ENCODE assay signal across 1 cellular context in genomic region chr3:144028798-144029411, GRCh38.
A peak's percentile ranks its signal among the peaks of the same experiment; 100 is the strongest.
TF ChIP-seq lines count a peak whose summit lies in the region.

No MANE protein-coding gene starts in this region.

TF ChIP-seq in GM12878, 131 proteins besides CTCF, POLR2A, EP300 and RAD21 (continued from another document):
- TF ChIP-seq E4F1 (IDR thresholded peaks at IDR 0.05; ENCODE audit: borderline replicate concordance, partially characterized antibody) (no peak), PML (IDR thresholded peaks at IDR 0.05; ENCODE audit: low read length) (peak; percentile 79; the same call in 1 of the 2 replicates), GATAD2B (conservative IDR thresholded peaks at IDR 0.05; ENCODE audit: low read depth) (0 out of 2 replicates have a peak, but pooled peaks have one; percentile 49), ZBED1 (IDR thresholded peaks at IDR 0.05; ENCODE audit: borderline replicate concordance) (peak; percentile 91), NRF1 (conservative IDR thresholded peaks at IDR 0.05; ENCODE audit: low read depth, low read length) (no peak), ZNF207 (IDR thresholded peaks at IDR 0.05; ENCODE audit: borderline replicate concordance) (no peak), SP1 (IDR thresholded peaks at IDR 0.05; ENCODE audit: low read depth, low read length) (peak; percentile 67), ELK1 (IDR thresholded peaks at IDR 0.05; ENCODE audit: low read depth, low read length) (no peak), ZBTB33 (IDR thresholded peaks at IDR 0.05) (no peak), DPF2 (IDR thresholded peaks at IDR 0.05) (peak; percentile 98), BACH1 (IDR thresholded peaks at IDR 0.05; ENCODE audit: borderline replicate concordance) (peak; percentile 85; the same call in 1 of the 2 replicates), ESRRA (IDR thresholded peaks at IDR 0.05; ENCODE audit: low read length) (no peak), IKZF1 (conservative IDR thresholded peaks at IDR 0.05) (peak; percentile 95), KDM1A (IDR thresholded peaks at IDR 0.05; ENCODE audit: borderline replicate concordance) (no peak), POU2F2 (IDR thresholded peaks at IDR 0.05; ENCODE audit: borderline replicate concordance, low read depth, low read length) (peak; percentile 57; the same call in 2 of the 3 replicates), SUZ12 (IDR thresholded peaks at IDR 0.05; ENCODE audit: unreplicated experiment) (no peak), RBBP5 (conservative IDR thresholded peaks at IDR 0.05) (no peak), MXI1 (IDR thresholded peaks at IDR 0.05; ENCODE audit: low read depth, low read length) (no peak), PAX8 (IDR thresholded peaks at IDR 0.05) (no peak), ZNF24 (IDR thresholded peaks at IDR 0.05) (peak; percentile 85), CREM (IDR thresholded peaks at IDR 0.05; ENCODE audit: low read depth) (peak; percentile 93), LARP7 (IDR thresholded peaks at IDR 0.05) (no peak), SRF (IDR thresholded peaks at IDR 0.05; ENCODE audit: low read depth in 2 of 2, low read length in 2 of 2) (peak in 1 of 2 experiments; percentile 80; a peak in 2 of 4 replicates), CREB1 (IDR thresholded peaks at IDR 0.05; ENCODE audit: low read depth) (peak; percentile 91), HDAC6 (IDR thresholded peaks at IDR 0.05; ENCODE audit: unreplicated experiment) (no peak), MAX (IDR thresholded peaks at IDR 0.05; ENCODE audit: low read depth, low read length) (no peak), BCL11A (IDR thresholded peaks at IDR 0.05; ENCODE audit: low read depth, low read length) (peak; percentile 96), PAX5 (IDR thresholded peaks at IDR 0.05; ENCODE audit: borderline replicate concordance, low read depth, low read length) (peak; percentile 90; the same call in 1 of the 2 replicates), E2F8 (IDR thresholded peaks at IDR 0.05; ENCODE audit: low read depth, partially characterized antibody) (no peak), IRF3 (IDR thresholded peaks at IDR 0.05) (no peak), USF2 (IDR thresholded peaks at IDR 0.05; ENCODE audit: borderline replicate concordance, low read depth, low read length) (no peak), YY1 (IDR thresholded peaks at IDR 0.05; ENCODE audit: low read depth, low read length) (no peak), JUNB (IDR thresholded peaks at IDR 0.05) (peak; percentile 91), CBX5 (IDR thresholded peaks at IDR 0.05; ENCODE audit: low read depth) (peak; percentile 93; the same call in 1 of the 2 replicates), BRCA1 (IDR thresholded peaks at IDR 0.05; ENCODE audit: low read depth, low read length) (no peak), PBX3 (IDR thresholded peaks at IDR 0.05; ENCODE audit: insufficient replicate concordance, low read depth, low read length) (peak; percentile 15), SUPT20H (IDR thresholded peaks at IDR 0.05; ENCODE audit: borderline replicate concordance, control insufficient read depth, low read depth, low read length) (no peak), ATF7 (IDR thresholded peaks at IDR 0.05; ENCODE audit: low read depth) (peak; percentile 86), IRF4 (IDR thresholded peaks at IDR 0.05; ENCODE audit: low read depth, low read length) (peak; percentile 100), ASH2L (IDR thresholded peaks at IDR 0.05; ENCODE audit: borderline replicate concordance, low read depth) (no peak), KLF5 (IDR thresholded peaks at IDR 0.05; ENCODE audit: partially characterized antibody) (no peak), MLLT1 (IDR thresholded peaks at IDR 0.05) (0 out of 2 replicates have a peak, but pooled peaks have one; percentile 58), GABPA (IDR thresholded peaks at IDR 0.05; ENCODE audit: low read depth) (peak; percentile 62), ZNF622 (IDR thresholded peaks at IDR 0.05) (no peak), ZSCAN29 (IDR thresholded peaks at IDR 0.05) (no peak), MEF2B (IDR thresholded peaks at IDR 0.05; ENCODE audit: partially characterized antibody, poor library complexity, severe bottlenecking) (peak; percentile 66), ZZZ3 (IDR thresholded peaks at IDR 0.05; ENCODE audit: control insufficient read depth, insufficient read length, low read depth) (no peak)
TF ChIP-seq in GM12878: peak in this region for 48.
